In the genomic region with DNA sequence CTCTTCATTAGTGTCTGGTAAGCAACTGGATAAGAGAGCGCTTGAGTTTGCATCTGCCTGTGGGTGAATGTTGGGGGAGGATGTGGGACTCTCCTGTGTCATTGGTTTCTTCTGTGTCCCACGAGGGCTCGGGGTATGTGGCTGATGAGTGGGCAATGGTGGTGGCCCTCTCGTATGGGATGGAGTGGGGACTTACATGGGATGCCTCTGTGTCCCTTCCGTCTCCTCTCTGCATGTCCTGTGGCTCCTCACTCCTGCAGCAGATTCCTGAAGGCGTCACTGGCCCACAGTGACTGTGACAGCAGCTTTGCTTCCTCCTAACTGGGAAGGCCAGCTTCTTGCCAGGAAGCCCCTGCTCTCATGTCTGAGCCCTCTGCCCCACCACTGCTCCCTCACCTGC, we compare ENCODE assay signal across 25 cellular contexts. TPM values are rescaled to one million over a fixed set of nuclear protein-coding genes. Genes with fewer than 3 reads are reported as not detected.
DNase-seq lines count a peak whose midpoint lies in the region; ATAC-seq, FAIRE-seq and TF ChIP-seq lines count a peak whose summit lies in the region.
"Had no signal": no experiment of that assay in that cellular context is flagged by ENCODE, and none has a peak within 500 bp of the region (broad histone marks: within the 10 kb centered on the region; RNA-seq: fewer than 3 reads in every experiment).

No MANE protein-coding gene starts in this region.

- H3K27me3 ChIP-seq in spleen (replicated peaks in 1 of 7) (peaks cover 0 to 61% (median 18%) of the 10 kb centered on the region in 7 donors), SJCRH30 (0 out of 2 replicates have a peak, but pooled peaks cover 3% of the 10 kb centered on the region)

- no peak for TF ChIP-seq CTCF in kidney (IDR thresholded peaks at IDR 0.05; ENCODE audit: borderline replicate concordance, extremely low read depth, insufficient read depth)
- no peak for TF ChIP-seq CTCF in spleen (IDR thresholded peaks at IDR 0.05 in 8 of 11, conservative IDR thresholded peaks at IDR 0.05 in 3 of 11)

- no peak overlapping the region for H3K27ac ChIP-seq in kidney (ENCODE audit: low read depth in 2 of 2, low read length in 2 of 2)
- no peak overlapping the region for H3K27ac ChIP-seq in spleen
- no peak overlapping the region for H3K27ac ChIP-seq in SJCRH30
- H3K27ac ChIP-seq: C4-2B had no signal

- H3K4me1 ChIP-seq in kidney (ENCODE audit: control insufficient read depth in 1 of 2, insufficient read depth in 1 of 2, low read depth in 1 of 2, low read length in 2 of 2): peaks cover 0 to 3% of the 10 kb centered on the region in 2 donors
- peaks cover 0 to 44% (median 18%) of the 10 kb centered on the region in 6 donors for H3K4me1 ChIP-seq in spleen
- H3K4me1 ChIP-seq in SJCRH30: peaks cover 6% of the 10 kb centered on the region; the same call in 1 of the 2 replicates

- no peak for FAIRE-seq in kidney (lab: Jason Lieb, UNC)
- FAIRE-seq: D721Med, K562 had no signal

- TF ChIP-seq POLR2A in spleen (IDR thresholded peaks at IDR 0.05): no peak

- H3K9me3 ChIP-seq in kidney (ENCODE audit: control insufficient read depth in 1 of 2, low read length in 2 of 2): no peaks in the 10 kb centered on the region
- H3K9me3 ChIP-seq in spleen: no peaks in the 10 kb centered on the region
- no peaks in the 10 kb centered on the region for H3K9me3 ChIP-seq in SJCRH30 (replicated peaks)

- no peak for ATAC-seq in HG02588 (IDR thresholded peaks at IDR 0.05; ENCODE audit: unreplicated experiment)
- no peak for ATAC-seq in HG03460 (IDR thresholded peaks at IDR 0.05; ENCODE audit: unreplicated experiment)
- ATAC-seq: K562, Panc1 had no signal

- DNase-seq in AG08396 (ENCODE audit: low spot score) (peak; percentile 5), GM19240 (ENCODE audit: insufficient read length, low spot score) (peak; percentile 1), kidney (peak; percentile 35), spleen (peak; percentile 36), SJCRH30 (no peak), activated gamma-delta T cell (lab: John Stamatoyannopoulos, UW) (no peak)
- DNase-seq: DMS53; GDM1; NCI-H1092; NCI-H146; NCI-H2029 treated with DMSO at 0.1 percent for 48 hours; NCI-H226; NCI-H524; NCI-H774; NK-92 treated with Interleukin-12 subunit alpha and Interleukin-12 subunit beta, amount 100 ng/mL, for 24 hours had no signal

- no peaks in the 10 kb centered on the region for H3K36me3 ChIP-seq in kidney (ENCODE audit: control insufficient read depth in 1 of 2, insufficient read depth in 2 of 2, low read length in 2 of 2)
- no peaks in the 10 kb centered on the region for H3K36me3 ChIP-seq in spleen
- H3K36me3 ChIP-seq in SJCRH30: no peaks in the 10 kb centered on the region

- intact Hi-C loops in kidney (cut with DNase I): no loop called here
- intact Hi-C loops in spleen (cut with DNase I; ENCODE audit: low total_unique reads): no loop called here

- 75 to 88% (median 82%) methylated on average over 6 of the region's 6 CpGs for WGBS in spleen, 5 donors

- no peak overlapping the region for H3K4me3 ChIP-seq in kidney (ENCODE audit: low read length in 2 of 2)
- H3K4me3 ChIP-seq in spleen: no peak overlapping the region
- H3K4me3 ChIP-seq in SJCRH30: no peak overlapping the region
- H3K4me3 ChIP-seq: K562 had no signal

- no peak overlapping the region for H3K9ac ChIP-seq in kidney (ENCODE audit: low read length in 2 of 2)

RNA-seq across cellular contexts. Expression of gene LRP3, which starts 2.6 kb away (rescaled TPM):
- total RNA-seq in kidney (23.8 TPM), spleen (10 to 100 TPM in 3 of 7 donors, 1 to 10 TPM in 4; 7.9 to 12.8 (median 9.8) TPM)
- polyA plus RNA-seq in kidney (ENCODE audit: insufficient read depth, low read depth, low replicate concordance) (13.9 TPM), spleen (1 to 10 TPM; 1.4 to 6.4 (median 2.5) TPM)
- total RNA-seq in SJCRH30 (2014; rRNA removed; shearing (Covaris generic)): 32.0 and 33.4 TPM in 2 replicates
- polyA plus RNA-seq: K562 had no signal

RNA-seq across cellular contexts. Expression of gene SLC7A10, which starts 34.1 kb away (rescaled TPM):
- not detected for total RNA-seq in kidney
- 0.41 TPM for polyA plus RNA-seq in kidney (ENCODE audit: insufficient read depth, low read depth, low replicate concordance)
- total RNA-seq in spleen: under 1 TPM in 2 of 7 donors, not detected in 5; 0.32 to 0.37 TPM
- polyA plus RNA-seq in spleen: under 1 TPM in 2 of 3 donors, not detected in 1; 0.06 to 0.07 TPM
- not detected in 2 replicates for total RNA-seq in SJCRH30 (2014; rRNA removed; shearing (Covaris generic))
- total RNA-seq: A172, H4, K562, LHCN-M2 had no signal
- polyA plus RNA-seq: AG04450 had no signal

RNA-seq across cellular contexts. Expression of gene WDR88, which starts 59.6 kb away (rescaled TPM):
- total RNA-seq in kidney (not detected), spleen (not detected)
- polyA plus RNA-seq in kidney (ENCODE audit: insufficient read depth, low read depth, low replicate concordance) (not detected), spleen (under 1 TPM in 1 of 3 donors, not detected in 2; 0.07 TPM)
- not detected in 2 replicates for total RNA-seq in SJCRH30 (2014; rRNA removed; shearing (Covaris generic))
- total RNA-seq: A172, H4, K562, LHCN-M2 had no signal
- polyA plus RNA-seq: AG04450 had no signal

Comparison
In these comparisons a context has a peak if more than half of its experiments do, and no peak if none do; other contexts are left out.
1. DNase-seq: peak in AG08396 (single experiment), GM19240 (single experiment), kidney (single experiment) and spleen (single experiment); none in SJCRH30 (0 of 2) and activated gamma-delta T cell (single experiment).